1 cellular context compared by ENCODE assay signal in the genomic region with DNA sequence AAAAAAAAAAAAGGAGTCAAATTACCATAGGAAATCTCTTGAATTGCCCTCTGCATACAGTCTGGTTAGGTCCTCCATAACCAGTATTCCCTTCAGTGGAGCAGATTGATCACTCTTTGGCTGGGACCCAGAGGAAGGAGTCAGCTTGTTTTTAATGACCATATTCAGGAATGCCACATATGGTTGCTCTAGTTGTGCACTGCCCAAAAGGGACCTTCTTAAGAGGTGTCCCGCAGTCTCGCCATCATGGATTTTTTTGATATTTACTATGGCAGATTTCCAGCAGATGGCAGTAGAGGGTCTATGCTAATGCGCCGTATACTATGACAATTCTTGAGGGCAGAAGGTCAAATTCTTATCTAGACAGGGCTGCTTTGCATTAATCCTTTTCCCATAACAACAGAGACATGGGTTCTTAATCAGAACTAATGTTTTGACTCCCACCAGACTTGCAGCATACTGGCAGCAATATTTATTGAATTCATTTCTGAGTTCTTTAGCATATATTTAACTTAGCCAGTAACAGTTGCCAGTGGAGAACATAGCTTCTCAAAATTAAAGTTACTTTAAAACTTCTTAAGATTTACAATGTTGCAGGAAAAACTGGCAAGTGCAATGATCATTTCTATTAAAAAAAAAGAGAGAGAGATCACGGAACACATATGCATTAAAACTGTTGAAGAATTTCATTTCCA.
A peak's percentile ranks its signal among the peaks of the same experiment; 100 is the strongest.
TF ChIP-seq lines count a peak whose summit lies in the region.

No MANE protein-coding gene starts in this region.

TF ChIP-seq in K562, 482 proteins besides CTCF, POLR2A, EP300 and RAD21 (continued from another document):
- TF ChIP-seq ZNF316 (IDR thresholded peaks at IDR 0.05) = no peak
- TF ChIP-seq TCFL5 (CRISPR knock-in tag; conservative IDR thresholded peaks at IDR 0.05) = no peak
- TF ChIP-seq, protein P1, sequence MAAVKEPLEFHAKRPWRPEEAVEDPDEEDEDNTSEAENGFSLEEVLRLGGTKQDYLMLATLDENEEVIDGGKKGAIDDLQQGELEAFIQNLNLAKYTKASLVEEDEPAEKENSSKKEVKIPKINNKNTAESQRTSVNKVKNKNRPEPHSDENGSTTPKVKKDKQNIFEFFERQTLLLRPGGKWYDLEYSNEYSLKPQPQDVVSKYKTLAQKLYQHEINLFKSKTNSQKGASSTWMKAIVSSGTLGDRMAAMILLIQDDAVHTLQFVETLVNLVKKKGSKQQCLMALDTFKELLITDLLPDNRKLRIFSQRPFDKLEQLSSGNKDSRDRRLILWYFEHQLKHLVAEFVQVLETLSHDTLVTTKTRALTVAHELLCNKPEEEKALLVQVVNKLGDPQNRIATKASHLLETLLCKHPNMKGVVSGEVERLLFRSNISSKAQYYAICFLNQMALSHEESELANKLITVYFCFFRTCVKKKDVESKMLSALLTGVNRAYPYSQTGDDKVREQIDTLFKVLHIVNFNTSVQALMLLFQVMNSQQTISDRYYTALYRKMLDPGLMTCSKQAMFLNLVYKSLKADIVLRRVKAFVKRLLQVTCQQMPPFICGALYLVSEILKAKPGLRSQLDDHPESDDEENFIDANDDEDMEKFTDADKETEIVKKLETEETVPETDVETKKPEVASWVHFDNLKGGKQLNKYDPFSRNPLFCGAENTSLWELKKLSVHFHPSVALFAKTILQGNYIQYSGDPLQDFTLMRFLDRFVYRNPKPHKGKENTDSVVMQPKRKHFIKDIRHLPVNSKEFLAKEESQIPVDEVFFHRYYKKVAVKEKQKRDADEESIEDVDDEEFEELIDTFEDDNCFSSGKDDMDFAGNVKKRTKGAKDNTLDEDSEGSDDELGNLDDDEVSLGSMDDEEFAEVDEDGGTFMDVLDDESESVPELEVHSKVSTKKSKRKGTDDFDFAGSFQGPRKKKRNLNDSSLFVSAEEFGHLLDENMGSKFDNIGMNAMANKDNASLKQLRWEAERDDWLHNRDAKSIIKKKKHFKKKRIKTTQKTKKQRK (IDR thresholded peaks at IDR 0.05; ENCODE audit: borderline replicate concordance, low read depth, low read length) = no peak
- TF ChIP-seq PCBP1 (IDR thresholded peaks at IDR 0.05; ENCODE audit: low read depth, low read length, poor library complexity, severe bottlenecking) = no peak
- TF ChIP-seq, protein P2, sequence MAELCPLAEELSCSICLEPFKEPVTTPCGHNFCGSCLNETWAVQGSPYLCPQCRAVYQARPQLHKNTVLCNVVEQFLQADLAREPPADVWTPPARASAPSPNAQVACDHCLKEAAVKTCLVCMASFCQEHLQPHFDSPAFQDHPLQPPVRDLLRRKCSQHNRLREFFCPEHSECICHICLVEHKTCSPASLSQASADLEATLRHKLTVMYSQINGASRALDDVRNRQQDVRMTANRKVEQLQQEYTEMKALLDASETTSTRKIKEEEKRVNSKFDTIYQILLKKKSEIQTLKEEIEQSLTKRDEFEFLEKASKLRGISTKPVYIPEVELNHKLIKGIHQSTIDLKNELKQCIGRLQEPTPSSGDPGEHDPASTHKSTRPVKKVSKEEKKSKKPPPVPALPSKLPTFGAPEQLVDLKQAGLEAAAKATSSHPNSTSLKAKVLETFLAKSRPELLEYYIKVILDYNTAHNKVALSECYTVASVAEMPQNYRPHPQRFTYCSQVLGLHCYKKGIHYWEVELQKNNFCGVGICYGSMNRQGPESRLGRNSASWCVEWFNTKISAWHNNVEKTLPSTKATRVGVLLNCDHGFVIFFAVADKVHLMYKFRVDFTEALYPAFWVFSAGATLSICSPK (IDR thresholded peaks at IDR 0.05; ENCODE audit: borderline replicate concordance) = no peak
- peak; percentile 14 for TF ChIP-seq MEIS2 (IDR thresholded peaks at IDR 0.05; ENCODE audit: partially characterized antibody)
- TF ChIP-seq ATF7 (IDR thresholded peaks at IDR 0.05) = 0 out of 2 replicates have a peak, but pooled peaks have one; percentile 19
- no peak for TF ChIP-seq ZNF609 (CRISPR knock-in tag; IDR thresholded peaks at IDR 0.05; ENCODE audit: borderline replicate concordance)
- TF ChIP-seq BACH1 (tag; IDR thresholded peaks at IDR 0.05) = no peak
- TF ChIP-seq MTF1 (CRISPR knock-in tag; IDR thresholded peaks at IDR 0.05; ENCODE audit: borderline replicate concordance) = no peak
- TF ChIP-seq, protein P3, sequence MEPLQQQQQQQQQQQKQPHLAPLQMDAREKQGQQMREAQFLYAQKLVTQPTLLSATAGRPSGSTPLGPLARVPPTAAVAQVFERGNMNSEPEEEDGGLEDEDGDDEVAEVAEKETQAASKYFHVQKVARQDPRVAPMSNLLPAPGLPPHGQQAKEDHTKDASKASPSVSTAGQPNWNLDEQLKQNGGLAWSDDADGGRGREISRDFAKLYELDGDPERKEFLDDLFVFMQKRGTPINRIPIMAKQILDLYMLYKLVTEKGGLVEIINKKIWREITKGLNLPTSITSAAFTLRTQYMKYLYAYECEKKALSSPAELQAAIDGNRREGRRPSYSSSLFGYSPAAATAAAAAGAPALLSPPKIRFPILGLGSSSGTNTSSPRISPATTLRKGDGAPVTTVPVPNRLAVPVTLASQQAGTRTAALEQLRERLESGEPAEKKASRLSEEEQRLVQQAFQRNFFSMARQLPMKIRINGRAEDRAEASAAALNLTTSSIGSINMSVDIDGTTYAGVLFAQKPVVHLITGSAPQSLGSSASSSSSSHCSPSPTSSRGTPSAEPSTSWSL (CRISPR knock-in tag; IDR thresholded peaks at IDR 0.05; ENCODE audit: borderline replicate concordance) = no peak
